2 cellular contexts compared by ENCODE assay signal in the genomic region with DNA sequence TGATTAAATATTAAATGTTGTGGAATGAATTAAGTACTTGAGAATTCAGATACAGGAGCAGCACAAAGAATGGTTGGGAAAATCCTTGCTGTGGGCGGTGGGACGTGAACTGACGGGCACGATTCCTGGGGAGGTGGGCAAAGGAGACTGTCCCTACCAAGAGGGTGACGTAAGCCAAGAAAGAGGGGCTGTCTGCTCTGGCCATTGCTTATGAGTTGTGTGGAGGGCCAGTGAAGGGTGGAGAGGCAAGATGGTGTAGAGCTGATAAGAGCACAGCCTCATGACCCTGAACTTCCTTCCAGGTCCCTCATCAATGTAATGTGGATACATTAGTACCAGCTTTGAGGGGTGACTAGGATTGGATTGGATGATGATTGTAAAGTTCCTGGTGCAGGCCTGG.
TF ChIP-seq lines count a peak whose summit lies in the region.

No MANE protein-coding gene starts in this region.

TF ChIP-seq in K562, 482 proteins besides CTCF, POLR2A, EP300 and RAD21:
- TF ChIP-seq ZNF445 (CRISPR knock-in tag; IDR thresholded peaks at IDR 0.05; ENCODE audit: low read depth) (no peak), ZBTB1 (CRISPR knock-in tag; IDR thresholded peaks at IDR 0.05; ENCODE audit: borderline replicate concordance, low read depth) (no peak), ATF1 (CRISPR knock-in tag; IDR thresholded peaks at IDR 0.05) (no peak), ATF1 (tag; IDR thresholded peaks at IDR 0.05) (no peak), SMARCA4 (IDR thresholded peaks at IDR 0.05) (peak; percentile 29; the same call in 1 of the 2 replicates), ARID1B (IDR thresholded peaks at IDR 0.05) (peak; percentile 48), ATF7 (IDR thresholded peaks at IDR 0.05) (peak; percentile 74; the same call in 1 of the 2 replicates), ZBTB2 (IDR thresholded peaks at IDR 0.05) (no peak), GTF2A2 (tag; IDR thresholded peaks at IDR 0.05) (no peak), JUND (IDR thresholded peaks at IDR 0.05; ENCODE audit: borderline replicate concordance, low read depth, low read length) (peak; percentile 63; the same call in 1 of the 2 replicates), JUND (tag; IDR thresholded peaks at IDR 0.05; ENCODE audit: borderline replicate concordance, low read depth, low read length) (peak; percentile 44; the same call in 1 of the 3 replicates), EHMT2 (IDR thresholded peaks at IDR 0.05) (peak; percentile 43; the same call in 1 of the 2 replicates), TGIF2 (CRISPR knock-in tag; IDR thresholded peaks at IDR 0.05) (no peak), CREM (IDR thresholded peaks at IDR 0.05; ENCODE audit: low read depth) (peak; percentile 41; the same call in 1 of the 2 replicates), CTBP1 (IDR thresholded peaks at IDR 0.05; ENCODE audit: borderline replicate concordance) (peak; percentile 17; the same call in 1 of the 2 replicates)
- TF ChIP-seq, protein P1, sequence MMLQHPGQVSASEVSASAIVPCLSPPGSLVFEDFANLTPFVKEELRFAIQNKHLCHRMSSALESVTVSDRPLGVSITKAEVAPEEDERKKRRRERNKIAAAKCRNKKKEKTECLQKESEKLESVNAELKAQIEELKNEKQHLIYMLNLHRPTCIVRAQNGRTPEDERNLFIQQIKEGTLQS (IDR thresholded peaks at IDR 0.05), result peak; percentile 68; the same call in 1 of the 2 replicates
- TF ChIP-seq, protein P1 (CRISPR knock-in tag; conservative IDR thresholded peaks at IDR 0.05), result no peak
- TF ChIP-seq, protein P2, sequence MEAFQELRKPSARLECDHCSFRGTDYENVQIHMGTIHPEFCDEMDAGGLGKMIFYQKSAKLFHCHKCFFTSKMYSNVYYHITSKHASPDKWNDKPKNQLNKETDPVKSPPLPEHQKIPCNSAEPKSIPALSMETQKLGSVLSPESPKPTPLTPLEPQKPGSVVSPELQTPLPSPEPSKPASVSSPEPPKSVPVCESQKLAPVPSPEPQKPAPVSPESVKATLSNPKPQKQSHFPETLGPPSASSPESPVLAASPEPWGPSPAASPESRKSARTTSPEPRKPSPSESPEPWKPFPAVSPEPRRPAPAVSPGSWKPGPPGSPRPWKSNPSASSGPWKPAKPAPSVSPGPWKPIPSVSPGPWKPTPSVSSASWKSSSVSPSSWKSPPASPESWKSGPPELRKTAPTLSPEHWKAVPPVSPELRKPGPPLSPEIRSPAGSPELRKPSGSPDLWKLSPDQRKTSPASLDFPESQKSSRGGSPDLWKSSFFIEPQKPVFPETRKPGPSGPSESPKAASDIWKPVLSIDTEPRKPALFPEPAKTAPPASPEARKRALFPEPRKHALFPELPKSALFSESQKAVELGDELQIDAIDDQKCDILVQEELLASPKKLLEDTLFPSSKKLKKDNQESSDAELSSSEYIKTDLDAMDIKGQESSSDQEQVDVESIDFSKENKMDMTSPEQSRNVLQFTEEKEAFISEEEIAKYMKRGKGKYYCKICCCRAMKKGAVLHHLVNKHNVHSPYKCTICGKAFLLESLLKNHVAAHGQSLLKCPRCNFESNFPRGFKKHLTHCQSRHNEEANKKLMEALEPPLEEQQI (IDR thresholded peaks at IDR 0.05), result no peak
TF ChIP-seq in K562: peak in this region for 8.

TF ChIP-seq in GM12891, 5 proteins besides CTCF, POLR2A, EP300 and RAD21:
- no peak for TF ChIP-seq POU2F2 (IDR thresholded peaks at IDR 0.05; ENCODE audit: low read depth, low read length)
- TF ChIP-seq TAF1 (IDR thresholded peaks at IDR 0.05; ENCODE audit: low read depth, low read length), result no peak
- TF ChIP-seq SPI1 (IDR thresholded peaks at IDR 0.05; ENCODE audit: low read depth, low read length), result no peak
- no peak for TF ChIP-seq POLR2AphosphoS5 (IDR thresholded peaks at IDR 0.05; ENCODE audit: low read depth, low read length)
- no peak for TF ChIP-seq PAX5 (IDR thresholded peaks at IDR 0.05; ENCODE audit: insufficient read depth, low read length, severe bottlenecking)
TF ChIP-seq in GM12891: peak in this region for 0.
